Comparison of ENCODE assay signal across 8 cellular contexts in genomic region chr19:44954649-44955499, GRCh38. TPM values are rescaled to one million over a fixed set of nuclear protein-coding genes. Genes with fewer than 3 reads are reported as not detected.
A peak's percentile ranks its signal among the peaks of the same experiment; 100 is the strongest.
DNase-seq lines count a peak whose midpoint lies in the region; ATAC-seq and TF ChIP-seq lines count a peak whose summit lies in the region.

Gene CLPTM1 (plus strand): TSS chr19:44955380. CDS start chr19:44955396, 16 bp downstream.

- no peaks in the 10 kb centered on the region for H3K36me3 Mint-ChIP-seq in immature natural killer cell

- H3K27ac Mint-ChIP-seq in immature natural killer cell: peak within 1 kb of the TSS; percentile 94 to 99 (median 98)

- no peak for TF ChIP-seq CTCF in AG09319 (IDR thresholded peaks at IDR 0.05; ENCODE audit: low read depth, low read length)

- peak within 1 kb of the TSS; percentile 95 to 99 (median 96) for H3K4me3 Mint-ChIP-seq in immature natural killer cell

- H3K4me1 Mint-ChIP-seq in immature natural killer cell: peaks cover 51 to 55% of the 10 kb centered on the region in 2 donors

- DNase-seq in AG09319 (ENCODE audit: extremely low read depth, low read depth): peak; percentile 89
- DNase-seq in NCI-H345 treated with DMSO at 0.1 percent for 48 hours (lab: John Stamatoyannopoulos, UW; ENCODE audit: unreplicated experiment): peak; percentile 83
- DNase-seq in activated CD4-positive, CD25-positive, alpha-beta regulatory T cell (lab: John Stamatoyannopoulos, UW): peak; percentile 91 to 94 (median 94)
- DNase-seq in caudate nucleus (lab: John Stamatoyannopoulos, UW): peak; percentile 35 to 97 (median 93)
- peak; percentile 95 to 97 (median 97) for DNase-seq in immature natural killer cell
- DNase-seq in smooth muscle cell of the brain vasculature (ENCODE audit: low read depth, low spot score): peak; percentile 94

- peak; percentile 83 for ATAC-seq in GM19035 (IDR thresholded peaks at IDR 0.05; ENCODE audit: unreplicated experiment)
- ATAC-seq in HG03342 (IDR thresholded peaks at IDR 0.05; ENCODE audit: unreplicated experiment): peak; percentile 75

- no peaks in the 10 kb centered on the region for H3K9me3 Mint-ChIP-seq in immature natural killer cell

- H3K27ac ChIP-seq in caudate nucleus (ENCODE audit: low read depth, low read length): peak within 1 kb of the TSS; percentile 96

- peaks cover 12 to 15% (median 14%) of the 10 kb centered on the region in 3 donors for H3K27me3 Mint-ChIP-seq in immature natural killer cell (ENCODE audit: low read depth in 3 of 3)

RNA-seq across cellular contexts. Expression of gene CLPTM1, which starts in this region (rescaled TPM):
- 10 to 100 TPM; 20.8 to 33.1 (median 21.2) TPM for polyA plus RNA-seq in immature natural killer cell

Comparison
In these comparisons a context has a peak if more than half of its experiments do, and no peak if none do; other contexts are left out.
1. Peak in every context shown above with its lines: DNase-seq, ATAC-seq and H3K27ac ChIP-seq.